In the genomic region with DNA sequence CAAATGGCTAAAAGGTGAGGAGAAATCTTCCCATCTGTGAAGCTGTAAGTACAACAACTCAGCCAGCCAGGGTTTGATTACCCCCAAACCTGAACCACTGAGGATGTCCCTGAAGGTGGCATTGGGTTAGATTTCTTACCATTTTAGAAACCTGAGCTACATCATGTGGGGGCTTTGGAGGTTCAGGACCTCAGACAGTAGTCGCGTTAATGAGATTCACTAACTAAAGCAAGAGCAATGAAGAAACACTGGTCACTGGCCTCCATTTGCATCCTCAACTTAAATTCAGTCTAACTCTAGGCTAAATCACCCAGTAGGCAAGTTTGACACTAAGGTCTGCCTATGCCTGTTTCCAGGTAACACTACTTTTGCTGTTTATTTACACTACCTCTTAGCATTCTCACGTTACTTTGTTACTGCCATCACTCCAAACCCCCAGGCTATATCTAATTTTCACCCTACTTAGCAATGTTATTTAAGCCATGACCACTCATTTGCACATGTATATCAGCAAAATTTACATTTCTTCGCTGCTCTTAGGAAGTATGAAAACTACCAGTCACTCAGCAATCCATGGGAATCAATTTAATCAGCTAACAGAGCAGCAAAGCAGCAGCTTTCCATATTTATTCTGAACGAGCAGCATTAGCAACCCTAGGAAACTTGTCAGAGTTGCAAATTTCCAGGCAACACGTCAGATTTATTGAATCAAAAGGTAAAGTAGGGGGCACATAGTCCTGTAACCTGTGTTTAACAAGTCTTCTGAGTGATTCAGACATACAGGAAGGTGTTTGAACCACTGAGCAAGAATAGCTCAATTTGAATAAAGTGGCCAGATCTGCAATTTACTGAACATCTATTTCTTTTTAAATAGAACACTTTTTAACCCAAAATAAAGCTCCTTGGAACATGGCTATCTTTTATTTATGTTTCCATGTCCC, we compare ENCODE assay signal across 32 cellular contexts.
"Had no signal": no experiment of that assay in that cellular context is flagged by ENCODE, and none has a peak within 500 bp of the region (broad histone marks: within the 10 kb centered on the region; RNA-seq: fewer than 3 reads in every experiment).

No MANE protein-coding gene starts in this region.

- H3K27ac ChIP-seq: brain microvascular endothelial cell, epithelial cell of prostate, esophagus squamous epithelium, heart right ventricle, pancreas, prostate gland, sigmoid colon, thoracic aorta, VCaP had no signal

- H3K4me3 Mint-ChIP-seq: activated T-cell treated with anti-CD3 and anti-CD28 coated beads, Interleukin-2, amount 50 U/mL, for 4 hours; activated T-helper 17 cell treated with anti-CD3 and anti-CD28 coated beads, Interleukin-2, amount 50 U/mL, for 72 hours; dendritic cell treated with granulocyte-macrophage colony-stimulating factor and Interleukin-4, amounts not matched to agents 40 ng/mL and 50 ng/mL, for 4 days; naive thymus-derived CD8-positive, alpha-beta T cell; neural crest cell; stimulated activated effector memory CD8-positive, alpha-beta T cell treated with anti-CD3 and anti-CD28 coated beads, Interleukin-12 subunit alpha, Interleukin-12 subunit beta, amount 100 ng/mL, for 72 hours; stimulated activated naive CD8-positive, alpha-beta T cell treated with anti-CD3 and anti-CD28 coated beads, Interleukin-15, Interleukin-2, amounts not matched to agents 100 ng/mL and 50 ng/mL, for 24 hours had no signal

- H3K27ac Mint-ChIP-seq: activated T-helper 17 cell treated with anti-CD3 and anti-CD28 coated beads, Interleukin-2, amount 50 U/mL, for 72 hours; dendritic cell treated with granulocyte-macrophage colony-stimulating factor and Interleukin-4, amounts not matched to agents 40 ng/mL and 50 ng/mL, for 4 days; naive thymus-derived CD8-positive, alpha-beta T cell; stimulated activated effector memory CD8-positive, alpha-beta T cell treated with anti-CD3 and anti-CD28 coated beads, Interleukin-12 subunit alpha, Interleukin-12 subunit beta, amount 100 ng/mL, for 72 hours; stimulated activated naive CD8-positive, alpha-beta T cell treated with anti-CD3 and anti-CD28 coated beads, Interleukin-15, Interleukin-2, amounts not matched to agents 100 ng/mL and 50 ng/mL, for 24 hours had no signal

- DNase-seq: activated CD4-positive, alpha-beta T cell treated with anti-CD3 and anti-CD28 coated beads for 48 hours; activated CD4-positive, alpha-beta T cell treated with anti-CD3 and anti-CD28 coated beads, Interleukin-2, amount 50 U/mL, for 48 hours; activated gamma-delta T cell treated with Interleukin-2 at 50 U/mL for 16 hours; activated naive CD4-positive, alpha-beta T cell treated with anti-CD3 and anti-CD28 coated beads, Interleukin-2, amount 50 U/mL, for 16 hours; activated T-cell treated with anti-CD3 and anti-CD28 coated beads, Interleukin-2, amount 50 U/mL, for 4 hours; amniotic stem cell; brain microvascular endothelial cell; central memory CD4-positive, alpha-beta T cell; esophagus squamous epithelium; foreskin melanocyte; heart right ventricle; islet precursor cell; left cardiac atrium; naive thymus-derived CD8-positive, alpha-beta T cell; nucleus accumbens; pancreas; retina; sigmoid colon; small intestine; stimulated activated CD4-positive, alpha-beta T cell treated with anti-CD3 and anti-CD28 coated beads, Interleukin-4, amount 100 ng/mL, for 24 hours; T-helper 1 cell; trophoblast cell had no signal

- H3K4me3 ChIP-seq: esophagus squamous epithelium, heart right ventricle, pancreas, prostate gland, sigmoid colon, thoracic aorta had no signal

- H3K27me3 Mint-ChIP-seq: activated T-helper 17 cell treated with anti-CD3 and anti-CD28 coated beads, Interleukin-2, amount 50 U/mL, for 72 hours; dendritic cell treated with granulocyte-macrophage colony-stimulating factor and Interleukin-4, amounts not matched to agents 40 ng/mL and 50 ng/mL, for 4 days; naive thymus-derived CD8-positive, alpha-beta T cell; stimulated activated naive CD8-positive, alpha-beta T cell treated with anti-CD3 and anti-CD28 coated beads, Interleukin-15, Interleukin-2, amounts not matched to agents 100 ng/mL and 50 ng/mL, for 24 hours had no signal

- H3K36me3 ChIP-seq: brain microvascular endothelial cell, esophagus squamous epithelium, heart right ventricle, pancreas, prostate gland, sigmoid colon, thoracic aorta had no signal

- H3K27me3 ChIP-seq: brain microvascular endothelial cell, esophagus squamous epithelium, heart right ventricle, pancreas, sigmoid colon had no signal

- H3K9me3 ChIP-seq: pancreas, prostate gland, sigmoid colon, thoracic aorta had no signal

- H3K36me3 Mint-ChIP-seq: naive thymus-derived CD8-positive, alpha-beta T cell; stimulated activated effector memory CD8-positive, alpha-beta T cell treated with anti-CD3 and anti-CD28 coated beads, Interleukin-12 subunit alpha, Interleukin-12 subunit beta, amount 100 ng/mL, for 72 hours had no signal

- H3K4me1 ChIP-seq: esophagus squamous epithelium, heart right ventricle, pancreas, prostate gland had no signal

- H3K4me1 Mint-ChIP-seq: activated T-helper 17 cell treated with anti-CD3 and anti-CD28 coated beads, Interleukin-2, amount 50 U/mL, for 72 hours; naive thymus-derived CD8-positive, alpha-beta T cell; neural crest cell; stimulated activated effector memory CD8-positive, alpha-beta T cell treated with anti-CD3 and anti-CD28 coated beads, Interleukin-12 subunit alpha, Interleukin-12 subunit beta, amount 100 ng/mL, for 72 hours had no signal

- ATAC-seq: activated CD4-positive, CD25-positive, alpha-beta regulatory T cell treated with anti-CD3 and anti-CD28 coated beads, Interleukin-2, amount 50 U/mL, for 24 hours; activated T-cell treated with anti-CD3 and anti-CD28 coated beads, Interleukin-2, amount 50 U/mL, for 4 hours; activated T-helper 17 cell treated with anti-CD3 and anti-CD28 coated beads, Interleukin-2, amount 50 U/mL, for 72 hours; heart right ventricle; left cardiac atrium; naive thymus-derived CD8-positive, alpha-beta T cell; stimulated activated effector memory CD8-positive, alpha-beta T cell treated with anti-CD3 and anti-CD28 coated beads, Interleukin-12 subunit alpha, Interleukin-12 subunit beta, amount 100 ng/mL, for 72 hours had no signal
